In genomic region chr18:8868276-8868675, GRCh38 we compare ENCODE assay signal across 27 cellular contexts.
"Had no signal": no experiment of that assay in that cellular context is flagged by ENCODE, and none has a peak within 500 bp of the region (broad histone marks: within the 10 kb centered on the region; RNA-seq: fewer than 3 reads in every experiment).

No MANE protein-coding gene starts in this region.

- H3K4me1 ChIP-seq: ascending aorta, body of pancreas, Peyer's patch, SJCRH30 had no signal

- H3K27me3 ChIP-seq: ascending aorta, body of pancreas, Peyer's patch, SJCRH30 had no signal

- ATAC-seq: activated naive CD4-positive, alpha-beta T cell treated with anti-CD3 and anti-CD28 coated beads, Interleukin-2, amount 50 U/mL, for 72 hours; activated naive CD8-positive, alpha-beta T cell treated with anti-CD3 and anti-CD28 coated beads, Interleukin-2, amount 50 U/mL, for 24 hours; activated T-cell treated with anti-CD3 and anti-CD28 coated beads, Interleukin-2, amount 50 U/mL, for 4 hours; body of pancreas had no signal

- H3K4me3 ChIP-seq: ascending aorta, body of pancreas, Peyer's patch, SJCRH30 had no signal

- DNase-seq: activated B cell treated with CpG ODN at 0.5 μM for 24 hours; activated CD4-positive, alpha-beta memory T cell treated with anti-CD3 and anti-CD28 coated beads for 36 hours; activated CD4-positive, alpha-beta T cell treated with anti-CD3 and anti-CD28 coated beads, Interleukin-2, amount 10 ng/mL, durations not matched to agents 7 days and 5 days; activated CD8-positive, alpha-beta memory T cell treated with anti-CD3 and anti-CD28 coated beads for 24 hours; activated effector memory CD4-positive, alpha-beta T cell treated with anti-CD3 and anti-CD28 coated beads, Interleukin-2, amount 50 U/mL, for 16 hours; activated naive CD4-positive, alpha-beta T cell treated with Interleukin-2 at 50 U/mL for 16 hours; activated naive CD8-positive, alpha-beta T cell treated with anti-CD3 and anti-CD28 coated beads, Interleukin-2, amount 50 U/mL, for 24 hours; activated T-cell treated with anti-CD3 and anti-CD28 coated beads, Interleukin-2, amount 50 U/mL, for 4 hours; amniotic stem cell; body of pancreas; Karpas-422; MM.1S; NCI-H1105 treated with DMSO at 0.1 percent for 48 hours; NCI-H1436 treated with DMSO at 0.1 percent for 48 hours; NCI-H187; NCI-H2081; NCI-H446; NCI-H524; Peyer's patch; Right ventricle myocardium superior; SJCRH30; SK-N-SH; T-helper 1 cell had no signal

- H3K9me3 ChIP-seq: ascending aorta, body of pancreas, Peyer's patch, SJCRH30, SK-N-SH had no signal

- H3K4me3 Mint-ChIP-seq: activated B cell treated with CpG ODN at 0.5 μM for 24 hours; activated CD4-positive, alpha-beta memory T cell treated with anti-CD3 and anti-CD28 coated beads for 36 hours; activated CD4-positive, alpha-beta T cell treated with anti-CD3 and anti-CD28 coated beads, Interleukin-2, amount 10 ng/mL, durations not matched to agents 7 days and 5 days; activated naive CD8-positive, alpha-beta T cell treated with anti-CD3 and anti-CD28 coated beads, Interleukin-2, amount 50 U/mL, for 24 hours; activated T-cell treated with anti-CD3 and anti-CD28 coated beads, Interleukin-2, amount 50 U/mL, for 4 hours; central memory CD8-positive, alpha-beta T cell had no signal

- H3K36me3 Mint-ChIP-seq: activated CD4-positive, alpha-beta memory T cell treated with anti-CD3 and anti-CD28 coated beads for 36 hours; activated naive CD4-positive, alpha-beta T cell treated with anti-CD3 and anti-CD28 coated beads, Interleukin-2, amount 50 U/mL, for 72 hours had no signal

- H3K27ac ChIP-seq: ascending aorta, body of pancreas, Peyer's patch, RWPE1, SJCRH30 had no signal

- H3K9me3 Mint-ChIP-seq: activated B cell treated with CpG ODN at 0.5 μM for 24 hours; activated CD4-positive, alpha-beta memory T cell treated with anti-CD3 and anti-CD28 coated beads for 36 hours; activated CD4-positive, alpha-beta T cell treated with anti-CD3 and anti-CD28 coated beads, Interleukin-2, amount 10 ng/mL, durations not matched to agents 7 days and 5 days; activated naive CD4-positive, alpha-beta T cell treated with anti-CD3 and anti-CD28 coated beads, Interleukin-2, amount 50 U/mL, for 72 hours; activated naive CD8-positive, alpha-beta T cell treated with anti-CD3 and anti-CD28 coated beads, Interleukin-2, amount 50 U/mL, for 24 hours; activated T-cell treated with anti-CD3 and anti-CD28 coated beads, Interleukin-2, amount 50 U/mL, for 4 hours; central memory CD8-positive, alpha-beta T cell had no signal

- H3K4me2 ChIP-seq: SK-N-SH had no signal

- H3K27ac Mint-ChIP-seq: activated B cell treated with CpG ODN at 0.5 μM for 24 hours; activated CD4-positive, alpha-beta memory T cell treated with anti-CD3 and anti-CD28 coated beads for 36 hours; activated CD4-positive, alpha-beta T cell treated with anti-CD3 and anti-CD28 coated beads, Interleukin-2, amount 10 ng/mL, durations not matched to agents 7 days and 5 days; activated naive CD8-positive, alpha-beta T cell treated with anti-CD3 and anti-CD28 coated beads, Interleukin-2, amount 50 U/mL, for 24 hours had no signal

- H3K9ac ChIP-seq: SK-N-SH had no signal

- H3K36me3 ChIP-seq: ascending aorta, Peyer's patch, SJCRH30 had no signal

- H3K27me3 Mint-ChIP-seq: activated B cell treated with CpG ODN at 0.5 μM for 24 hours; activated naive CD8-positive, alpha-beta T cell treated with anti-CD3 and anti-CD28 coated beads, Interleukin-2, amount 50 U/mL, for 24 hours; central memory CD8-positive, alpha-beta T cell had no signal

- H3K9me2 ChIP-seq: SK-N-SH had no signal

- H3K4me1 Mint-ChIP-seq: activated B cell treated with CpG ODN at 0.5 μM for 24 hours; activated CD4-positive, alpha-beta T cell treated with anti-CD3 and anti-CD28 coated beads, Interleukin-2, amount 10 ng/mL, durations not matched to agents 7 days and 5 days; activated naive CD8-positive, alpha-beta T cell treated with anti-CD3 and anti-CD28 coated beads, Interleukin-2, amount 50 U/mL, for 24 hours; central memory CD8-positive, alpha-beta T cell had no signal
